9 cellular contexts compared by ENCODE assay signal in genomic region chr5:179668404-179668803, GRCh38. TPM values are rescaled to one million over a fixed set of nuclear protein-coding genes. Genes with fewer than 3 reads are reported as not detected.
A peak's percentile ranks its signal among the peaks of the same experiment; 100 is the strongest.
DNase-seq lines count a peak whose midpoint lies in the region; ATAC-seq and TF ChIP-seq lines count a peak whose summit lies in the region.
"Had no signal": no experiment of that assay in that cellular context is flagged by ENCODE, and none has a peak within 500 bp of the region (broad histone marks: within the 10 kb centered on the region; RNA-seq: fewer than 3 reads in every experiment).

No MANE protein-coding gene starts in this region.

- DNase-seq in NCI-H1092 treated with DMSO at 0.1 percent for 48 hours (lab: John Stamatoyannopoulos, UW) (peak; percentile 39), NCI-H1092 (lab: John Stamatoyannopoulos, UW) (no peak), WERI-Rb-1 (peak; percentile 42), endothelial cell (ENCODE audit: low spot score) (peak; percentile 71), occipital lobe (lab: John Stamatoyannopoulos, UW) (no peak)
- peak; percentile 37 for DNase-seq in Jurkat, Clone E6-1 (ENCODE audit: low read depth, low spot score)
- DNase-seq in naive thymus-derived CD8-positive, alpha-beta T cell = peak in 5 of 10 donors; percentile 24 to 35 (median 31)

- TF ChIP-seq CTCF in WERI-Rb-1 (IDR thresholded peaks at IDR 0.05; ENCODE audit: low read depth, low read length) (peak; percentile 86), endothelial cell (IDR thresholded peaks at IDR 0.05; ENCODE audit: unreplicated experiment) (peak; percentile 80)

- H3K36me3 Mint-ChIP-seq in endothelial cell (ENCODE audit: low read depth, unreplicated experiment) = no peaks in the 10 kb centered on the region
- peaks cover 0 to 7% (median 0%) of the 10 kb centered on the region in 3 donors for H3K36me3 Mint-ChIP-seq in naive thymus-derived CD8-positive, alpha-beta T cell

- H3K4me1 Mint-ChIP-seq in endothelial cell (ENCODE audit: unreplicated experiment) = no peaks in the 10 kb centered on the region
- H3K4me1 Mint-ChIP-seq in naive thymus-derived CD8-positive, alpha-beta T cell = no peaks in the 10 kb centered on the region
- H3K4me1 Mint-ChIP-seq: activated naive CD4-positive, alpha-beta T cell treated with anti-CD3 and anti-CD28 coated beads, Interleukin-2, amount 50 U/mL, for 24 hours had no signal

- H3K9me3 ChIP-seq in WERI-Rb-1 (ENCODE audit: severe bottlenecking) = no peaks in the 10 kb centered on the region

- H3K27ac ChIP-seq in WERI-Rb-1 = no peak overlapping the region

- no peaks in the 10 kb centered on the region for H3K36me3 ChIP-seq in WERI-Rb-1

- H3K27ac Mint-ChIP-seq in endothelial cell (ENCODE audit: unreplicated experiment) = no peak overlapping the region
- H3K27ac Mint-ChIP-seq in naive thymus-derived CD8-positive, alpha-beta T cell = no peak overlapping the region
- H3K27ac Mint-ChIP-seq: activated naive CD4-positive, alpha-beta T cell treated with anti-CD3 and anti-CD28 coated beads, Interleukin-2, amount 50 U/mL, for 24 hours had no signal

- peaks cover 3% of the 10 kb centered on the region for H3K27me3 Mint-ChIP-seq in endothelial cell (ENCODE audit: unreplicated experiment)
- peaks cover 0 to 1% (median 0%) of the 10 kb centered on the region in 5 donors for H3K27me3 Mint-ChIP-seq in naive thymus-derived CD8-positive, alpha-beta T cell
- H3K27me3 Mint-ChIP-seq: activated naive CD4-positive, alpha-beta T cell treated with anti-CD3 and anti-CD28 coated beads, Interleukin-2, amount 50 U/mL, for 24 hours had no signal

- H3K9me3 Mint-ChIP-seq in endothelial cell (ENCODE audit: unreplicated experiment) = no peaks in the 10 kb centered on the region
- no peaks in the 10 kb centered on the region for H3K9me3 Mint-ChIP-seq in naive thymus-derived CD8-positive, alpha-beta T cell
- H3K9me3 Mint-ChIP-seq: activated naive CD4-positive, alpha-beta T cell treated with anti-CD3 and anti-CD28 coated beads, Interleukin-2, amount 50 U/mL, for 24 hours had no signal

- H3K4me3 Mint-ChIP-seq in endothelial cell (ENCODE audit: unreplicated experiment) = peak overlapping the region; percentile 8
- H3K4me3 Mint-ChIP-seq in naive thymus-derived CD8-positive, alpha-beta T cell = no peak overlapping the region
- H3K4me3 Mint-ChIP-seq: activated naive CD4-positive, alpha-beta T cell treated with anti-CD3 and anti-CD28 coated beads, Interleukin-2, amount 50 U/mL, for 24 hours had no signal

- peak; percentile 53 to 64 for ATAC-seq in naive thymus-derived CD8-positive, alpha-beta T cell
- no peak for ATAC-seq in HG03045 (IDR thresholded peaks at IDR 0.05; ENCODE audit: unreplicated experiment)

- POLR2A ChIA-PET in naive thymus-derived CD8-positive, alpha-beta T cell (lab: Charles Lee) = no interaction called here

- no peaks in the 10 kb centered on the region for H3K27me3 ChIP-seq in WERI-Rb-1 (ENCODE audit: insufficient read depth, low read depth, severe bottlenecking)

- H3K4me3 ChIP-seq in Jurkat, Clone E6-1 (ENCODE audit: low read length) = no peak overlapping the region
- no peak overlapping the region for H3K4me3 ChIP-seq in WERI-Rb-1 (ENCODE audit: low read depth, low read length)

RNA-seq across cellular contexts. Expression of gene CBY3, which starts 12.4 kb away (rescaled TPM):
- not detected for polyA plus RNA-seq in Jurkat, Clone E6-1 (2012; ENCODE audit: insufficient read depth, insufficient read length)
- total RNA-seq in endothelial cell (ENCODE audit: unreplicated experiment) = not detected
- total RNA-seq in naive thymus-derived CD8-positive, alpha-beta T cell = under 1 TPM in 1 of 2 experiments, not detected in 1; 0.99 TPM
- under 1 TPM in 2 of 3 donors, not detected in 1; 0.62 to 0.66 TPM for polyA plus RNA-seq in naive thymus-derived CD8-positive, alpha-beta T cell
- total RNA-seq in occipital lobe = not detected

RNA-seq across cellular contexts. Expression of gene CANX, which starts 30.4 kb away (rescaled TPM):
- 192 TPM for polyA plus RNA-seq in Jurkat, Clone E6-1 (2012; ENCODE audit: insufficient read depth, insufficient read length)
- 568 TPM for total RNA-seq in endothelial cell (ENCODE audit: unreplicated experiment)
- 100 to 1,000 TPM; 219 to 225 TPM for total RNA-seq in naive thymus-derived CD8-positive, alpha-beta T cell
- polyA plus RNA-seq in naive thymus-derived CD8-positive, alpha-beta T cell = 100 to 1,000 TPM; 172 to 220 (median 190) TPM
- total RNA-seq in occipital lobe = 352 TPM

RNA-seq across cellular contexts. Expression of gene HNRNPH1, which starts 44.9 kb away (rescaled TPM):
- 920 TPM for polyA plus RNA-seq in Jurkat, Clone E6-1 (2012; ENCODE audit: insufficient read depth, insufficient read length)
- total RNA-seq in endothelial cell (ENCODE audit: unreplicated experiment) (852 TPM), occipital lobe (755 TPM)
- 1,000 to 10,000 TPM; 1,803 to 1,897 TPM for total RNA-seq in naive thymus-derived CD8-positive, alpha-beta T cell
- polyA plus RNA-seq in naive thymus-derived CD8-positive, alpha-beta T cell = 100 to 1,000 TPM in 2 of 3 donors, 10 to 100 TPM in 1; 97.0 to 120 (median 104) TPM

Comparison
In these comparisons a context has a peak if more than half of its experiments do, and no peak if none do; other contexts are left out.
1. DNase-seq: peak in NCI-H1092 treated with DMSO at 0.1 percent for 48 hours (single experiment), Jurkat, Clone E6-1 (single experiment), WERI-Rb-1 (single experiment) and endothelial cell (single experiment); none in NCI-H1092 (single experiment) and occipital lobe (single experiment).